Comparison of ENCODE assay signal across 13 cellular contexts in genomic region chr10:80739328-80739727, GRCh38.
"Had no signal": no experiment of that assay in that cellular context is flagged by ENCODE, and none has a peak within 500 bp of the region (broad histone marks: within the 10 kb centered on the region; RNA-seq: fewer than 3 reads in every experiment).

No MANE protein-coding gene starts in this region.

- H3K36me3 ChIP-seq: thyroid gland had no signal

- H3K4me3 ChIP-seq: dorsolateral prefrontal cortex, thyroid gland had no signal

- DNase-seq: activated CD4-positive, alpha-beta T cell treated with anti-CD3 and anti-CD28 coated beads, Interleukin-2, amount 10 ng/mL, durations not matched to agents 24 days and 14 days; activated CD8-positive, alpha-beta T cell treated with anti-CD3 and anti-CD28 coated beads, Interleukin-2, amount 10 ng/mL, durations not matched to agents 7 days and 5 days; activated naive CD4-positive, alpha-beta T cell treated with anti-CD3 and anti-CD28 coated beads for 36 hours; activated T-cell treated with anti-CD3 and anti-CD28 coated beads, Interleukin-2, amount 50 U/mL, for 24 hours; caudate nucleus; dorsolateral prefrontal cortex; foreskin fibroblast; natural killer cell; stimulated activated CD4-positive, alpha-beta T cell treated with anti-CD3 and anti-CD28 coated beads, Interleukin-2, amount 100 ng/mL, for 24 hours; stimulated activated naive CD4-positive, alpha-beta T cell treated with Interleukin-2 at 50 U/mL for 16 hours; T1000; thyroid gland had no signal

- H3K9me3 ChIP-seq: thyroid gland had no signal

- ATAC-seq: activated CD8-positive, alpha-beta T cell treated with anti-CD3 and anti-CD28 coated beads, Interleukin-2, amount 10 ng/mL, durations not matched to agents 7 days and 5 days; natural killer cell had no signal

- H3K27me3 ChIP-seq: thyroid gland had no signal

- H3K27ac ChIP-seq: dorsolateral prefrontal cortex, epithelial cell of prostate, thyroid gland had no signal
